In the genomic region with DNA sequence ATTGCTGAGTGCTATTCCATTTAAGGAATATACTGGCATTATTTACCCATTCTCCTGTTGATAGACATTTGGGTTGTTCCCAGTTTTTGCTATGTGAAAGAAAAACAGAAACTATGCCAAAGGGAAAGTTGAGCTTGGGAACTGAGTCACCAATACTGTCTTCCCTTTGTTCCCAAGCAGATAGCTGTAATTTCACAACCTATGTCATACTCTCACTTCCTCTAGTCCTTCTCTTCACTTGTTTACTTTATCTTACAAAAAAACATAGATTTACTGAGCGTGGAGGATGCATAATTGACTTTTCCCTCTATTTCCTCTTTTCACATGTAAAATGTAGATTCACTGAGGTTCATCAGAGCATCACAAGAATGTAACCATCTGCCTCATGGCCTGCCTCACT, we compare ENCODE assay signal across 15 cellular contexts. TPM values are rescaled to one million over a fixed set of nuclear protein-coding genes. Genes with fewer than 3 reads are reported as not detected.
DNase-seq lines count a peak whose midpoint lies in the region; ATAC-seq, FAIRE-seq and TF ChIP-seq lines count a peak whose summit lies in the region.
"Had no signal": no experiment of that assay in that cellular context is flagged by ENCODE, and none has a peak within 500 bp of the region (broad histone marks: within the 10 kb centered on the region; RNA-seq: fewer than 3 reads in every experiment).

No MANE protein-coding gene starts in this region.

- H3K4me1 Mint-ChIP-seq in activated T-helper 2 cell treated with anti-CD3 and anti-CD28 coated beads, Interferon-gamma antibody, Interleukin-2, Interleukin-4, amounts not matched to agents 10 μg/mL and 5 μg/mL and 100 μg/mL, durations not matched to agents 14 hours and 24 hours and 36 hours (ENCODE audit: low read depth) = no peaks in the 10 kb centered on the region

- CTCF ChIA-PET in RWPE1 (lab: Yijun Ruan, JAX) = interaction anchor here (0.5 kb wide), 1 partner anchor 58 kb away, joined by 3 read pairs; no protein-coding TSS in a partner anchor

- H3K27ac ChIP-seq in RWPE1 = no peak overlapping the region
- H3K27ac ChIP-seq: Peyer's patch, VCaP had no signal

- no peaks in the 10 kb centered on the region for H3K9me3 Mint-ChIP-seq in activated T-helper 2 cell treated with anti-CD3 and anti-CD28 coated beads, Interferon-gamma antibody, Interleukin-2, Interleukin-4, amounts not matched to agents 10 μg/mL and 5 μg/mL and 100 μg/mL, durations not matched to agents 14 hours and 24 hours and 36 hours
- peaks cover 0 to 5% of the 10 kb centered on the region in 2 donors for H3K9me3 Mint-ChIP-seq in activated naive CD4-positive, alpha-beta T cell treated with anti-CD3 and anti-CD28 coated beads, Interleukin-2, amount 50 U/mL, for 72 hours
- H3K9me3 Mint-ChIP-seq: CD8-positive, alpha-beta T cell; IgD-negative memory B cell had no signal

- no peak overlapping the region for H3K4me3 Mint-ChIP-seq in activated T-helper 2 cell treated with anti-CD3 and anti-CD28 coated beads, Interferon-gamma antibody, Interleukin-2, Interleukin-4, amounts not matched to agents 10 μg/mL and 5 μg/mL and 100 μg/mL, durations not matched to agents 14 hours and 24 hours and 36 hours (ENCODE audit: low read depth)
- H3K4me3 Mint-ChIP-seq: CD8-positive, alpha-beta T cell had no signal

- no peak for ATAC-seq in activated naive CD4-positive, alpha-beta T cell treated with anti-CD3 and anti-CD28 coated beads, Interleukin-2, amount 50 U/mL, for 72 hours
- no peak for ATAC-seq in left cardiac atrium
- ATAC-seq: CD8-positive, alpha-beta T cell had no signal

- H3K27me3 Mint-ChIP-seq in activated T-helper 2 cell treated with anti-CD3 and anti-CD28 coated beads, Interferon-gamma antibody, Interleukin-2, Interleukin-4, amounts not matched to agents 10 μg/mL and 5 μg/mL and 100 μg/mL, durations not matched to agents 14 hours and 24 hours and 36 hours (ENCODE audit: low read depth) = peaks cover 21% of the 10 kb centered on the region

- FAIRE-seq in GM19239 (lab: Jason Lieb, UNC) = peak; percentile 14

- no peak overlapping the region for H3K4me3 ChIP-seq in skeletal muscle cell (ENCODE audit: low read depth, low read length)
- H3K4me3 ChIP-seq: Peyer's patch had no signal

- intact Hi-C loops in activated T-helper 2 cell treated with anti-CD3 and anti-CD28 coated beads, Interferon-gamma antibody, Interleukin-2, Interleukin-4, amounts not matched to agents 10 μg/mL and 5 μg/mL and 100 μg/mL, durations not matched to agents 14 hours and 24 hours and 36 hours (cut with micrococcal nuclease) = no loop called here
- intact Hi-C loops in left cardiac atrium (cut with DNase I) = no loop called here

- POLR2A ChIA-PET in RWPE1 (lab: Yijun Ruan, JAX; ENCODE audit: low non-redundant PET) = no interaction called here

- DNase-seq in GM19239 (ENCODE audit: insufficient read length, low spot score) (no peak), RWPE1 (ENCODE audit: low spot score) (peak; percentile 8), fibroblast of gingiva (ENCODE audit: low read depth) (peak; percentile 21), skeletal muscle cell (ENCODE audit: low read depth) (peak; percentile 65), cerebellar nuclear complex (lab: John Stamatoyannopoulos, UW) (no peak), left cardiac atrium (no peak)
- DNase-seq in activated T-helper 2 cell treated with anti-CD3 and anti-CD28 coated beads, Interferon-gamma antibody, Interleukin-2, Interleukin-4, amounts not matched to agents 10 μg/mL and 5 μg/mL and 100 μg/mL, durations not matched to agents 14 hours and 24 hours and 36 hours (ENCODE audit: low spot score) = no peak
- DNase-seq in activated naive CD4-positive, alpha-beta T cell treated with anti-CD3 and anti-CD28 coated beads, Interleukin-2, amount 50 U/mL, for 72 hours (ENCODE audit: low spot score in 2 of 2) = no peak
- DNase-seq: activated CD8-positive, alpha-beta memory T cell treated with anti-CD3 and anti-CD28 coated beads, Interleukin-2, amount 50 U/mL, for 48 hours; amygdala; CD8-positive, alpha-beta T cell; GOT3; Peyer's patch had no signal

- no peak overlapping the region for H3K27ac Mint-ChIP-seq in activated T-helper 2 cell treated with anti-CD3 and anti-CD28 coated beads, Interferon-gamma antibody, Interleukin-2, Interleukin-4, amounts not matched to agents 10 μg/mL and 5 μg/mL and 100 μg/mL, durations not matched to agents 14 hours and 24 hours and 36 hours
- H3K27ac Mint-ChIP-seq in activated naive CD4-positive, alpha-beta T cell treated with anti-CD3 and anti-CD28 coated beads, Interleukin-2, amount 50 U/mL, for 72 hours = no peak overlapping the region
- H3K27ac Mint-ChIP-seq: CD8-positive, alpha-beta T cell had no signal

- H3K36me3 Mint-ChIP-seq in activated T-helper 2 cell treated with anti-CD3 and anti-CD28 coated beads, Interferon-gamma antibody, Interleukin-2, Interleukin-4, amounts not matched to agents 10 μg/mL and 5 μg/mL and 100 μg/mL, durations not matched to agents 14 hours and 24 hours and 36 hours (ENCODE audit: low read depth) = no peaks in the 10 kb centered on the region
- H3K36me3 Mint-ChIP-seq in activated naive CD4-positive, alpha-beta T cell treated with anti-CD3 and anti-CD28 coated beads, Interleukin-2, amount 50 U/mL, for 72 hours = no peaks in the 10 kb centered on the region
- H3K36me3 Mint-ChIP-seq: CD8-positive, alpha-beta T cell; IgD-negative memory B cell had no signal

- no peak for TF ChIP-seq CTCF in RWPE1 (conservative IDR thresholded peaks at IDR 0.05; ENCODE audit: low read depth)

RNA-seq across cellular contexts. Expression of gene PGBD5, which starts 32.4 kb away (rescaled TPM):
- not detected in 2 replicates for total RNA-seq in activated T-helper 2 cell treated with anti-CD3 and anti-CD28 coated beads, Interferon-gamma antibody, Interleukin-2, Interleukin-4, amounts not matched to agents 10 μg/mL and 5 μg/mL and 100 μg/mL, durations not matched to agents 14 hours and 24 hours and 36 hours
- under 1 TPM in 1 of 2 donors, not detected in 1; 0.10 TPM for total RNA-seq in activated naive CD4-positive, alpha-beta T cell treated with anti-CD3 and anti-CD28 coated beads, Interleukin-2, amount 50 U/mL, for 72 hours
- total RNA-seq in left cardiac atrium = 10 to 100 TPM; 19.6 to 24.8 TPM
- total RNA-seq: CD8-positive, alpha-beta T cell had no signal

Comparison
In these comparisons a context has a peak if more than half of its experiments do, and no peak if none do; other contexts are left out.
1. DNase-seq: peak in RWPE1 (single experiment), fibroblast of gingiva (single experiment) and skeletal muscle cell (single experiment); none in GM19239 (single experiment), cerebellar nuclear complex (0 of 2), activated T-helper 2 cell treated with anti-CD3 and anti-CD28 coated beads, Interferon-gamma antibody, Interleukin-2, Interleukin-4, amounts not matched to agents 10 μg/mL and 5 μg/mL and 100 μg/mL, durations not matched to agents 14 hours and 24 hours and 36 hours (single experiment), activated naive CD4-positive, alpha-beta T cell treated with anti-CD3 and anti-CD28 coated beads, Interleukin-2, amount 50 U/mL, for 72 hours (0 of 2) and left cardiac atrium (single experiment).
2. RNA of gene PGBD5, which starts 32.4 kb away (total RNA-seq): 19.6 to 24.8 TPM in left cardiac atrium; 0.10 TPM in activated naive CD4-positive, alpha-beta T cell treated with anti-CD3 and anti-CD28 coated beads, Interleukin-2, amount 50 U/mL, for 72 hours and not detected in activated T-helper 2 cell treated with anti-CD3 and anti-CD28 coated beads, Interferon-gamma antibody, Interleukin-2, Interleukin-4, amounts not matched to agents 10 μg/mL and 5 μg/mL and 100 μg/mL, durations not matched to agents 14 hours and 24 hours and 36 hours; every median in the first group is over 10 times any median in the second.